Comparison of ENCODE assay signal across 1 cellular context in the genomic region with DNA sequence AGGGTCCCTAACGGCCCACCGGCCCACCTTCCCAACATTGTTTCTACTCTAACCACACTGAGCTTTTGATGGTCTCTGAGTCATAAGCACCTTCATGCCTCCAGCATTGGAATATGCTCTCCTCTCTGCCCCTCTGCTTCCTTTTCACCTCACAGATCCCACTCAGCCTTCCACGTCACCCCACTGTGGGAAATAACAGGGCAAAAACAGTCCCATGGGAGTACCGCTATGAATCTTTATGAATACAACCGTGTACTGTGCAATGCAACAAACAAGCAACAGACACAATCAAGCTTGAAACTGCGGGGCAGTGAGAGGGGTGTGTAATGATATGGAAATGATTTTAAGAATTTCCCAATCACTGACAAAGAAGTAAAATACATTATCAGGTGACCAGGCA.
TF ChIP-seq lines count a peak whose summit lies in the region.

No MANE protein-coding gene starts in this region.

TF ChIP-seq in K562, 482 proteins besides CTCF, POLR2A, EP300 and RAD21:
- TF ChIP-seq ZNF384 (IDR thresholded peaks at IDR 0.05; ENCODE audit: low read depth, low read length) (no peak), ZBTB1 (CRISPR knock-in tag; IDR thresholded peaks at IDR 0.05; ENCODE audit: borderline replicate concordance, low read depth) (no peak), MYBL2 (IDR thresholded peaks at IDR 0.05; ENCODE audit: low read depth) (no peak), MYBL2 (CRISPR knock-in tag; IDR thresholded peaks at IDR 0.05; ENCODE audit: borderline replicate concordance) (no peak), HNRNPH1 (optimal IDR thresholded peaks at IDR 0.05; ENCODE audit: low read depth, low read length) (no peak), ZNF184 (CRISPR knock-in tag; IDR thresholded peaks at IDR 0.05) (no peak), FOXM1 (IDR thresholded peaks at IDR 0.05; ENCODE audit: low read depth) (no peak), FOXM1 (CRISPR knock-in tag; IDR thresholded peaks at IDR 0.05; ENCODE audit: low read depth) (no peak), PRMT5 (CRISPR knock-in tag; IDR thresholded peaks at IDR 0.05) (no peak), CAMTA2 (CRISPR knock-in tag; conservative IDR thresholded peaks at IDR 0.05) (no peak), ZNF57 (CRISPR knock-in tag; IDR thresholded peaks at IDR 0.05) (no peak)
- TF ChIP-seq, protein P1, sequence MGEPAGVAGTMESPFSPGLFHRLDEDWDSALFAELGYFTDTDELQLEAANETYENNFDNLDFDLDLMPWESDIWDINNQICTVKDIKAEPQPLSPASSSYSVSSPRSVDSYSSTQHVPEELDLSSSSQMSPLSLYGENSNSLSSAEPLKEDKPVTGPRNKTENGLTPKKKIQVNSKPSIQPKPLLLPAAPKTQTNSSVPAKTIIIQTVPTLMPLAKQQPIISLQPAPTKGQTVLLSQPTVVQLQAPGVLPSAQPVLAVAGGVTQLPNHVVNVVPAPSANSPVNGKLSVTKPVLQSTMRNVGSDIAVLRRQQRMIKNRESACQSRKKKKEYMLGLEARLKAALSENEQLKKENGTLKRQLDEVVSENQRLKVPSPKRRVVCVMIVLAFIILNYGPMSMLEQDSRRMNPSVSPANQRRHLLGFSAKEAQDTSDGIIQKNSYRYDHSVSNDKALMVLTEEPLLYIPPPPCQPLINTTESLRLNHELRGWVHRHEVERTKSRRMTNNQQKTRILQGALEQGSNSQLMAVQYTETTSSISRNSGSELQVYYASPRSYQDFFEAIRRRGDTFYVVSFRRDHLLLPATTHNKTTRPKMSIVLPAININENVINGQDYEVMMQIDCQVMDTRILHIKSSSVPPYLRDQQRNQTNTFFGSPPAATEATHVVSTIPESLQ (CRISPR knock-in tag; IDR thresholded peaks at IDR 0.05): no peak
- TF ChIP-seq, protein P2, sequence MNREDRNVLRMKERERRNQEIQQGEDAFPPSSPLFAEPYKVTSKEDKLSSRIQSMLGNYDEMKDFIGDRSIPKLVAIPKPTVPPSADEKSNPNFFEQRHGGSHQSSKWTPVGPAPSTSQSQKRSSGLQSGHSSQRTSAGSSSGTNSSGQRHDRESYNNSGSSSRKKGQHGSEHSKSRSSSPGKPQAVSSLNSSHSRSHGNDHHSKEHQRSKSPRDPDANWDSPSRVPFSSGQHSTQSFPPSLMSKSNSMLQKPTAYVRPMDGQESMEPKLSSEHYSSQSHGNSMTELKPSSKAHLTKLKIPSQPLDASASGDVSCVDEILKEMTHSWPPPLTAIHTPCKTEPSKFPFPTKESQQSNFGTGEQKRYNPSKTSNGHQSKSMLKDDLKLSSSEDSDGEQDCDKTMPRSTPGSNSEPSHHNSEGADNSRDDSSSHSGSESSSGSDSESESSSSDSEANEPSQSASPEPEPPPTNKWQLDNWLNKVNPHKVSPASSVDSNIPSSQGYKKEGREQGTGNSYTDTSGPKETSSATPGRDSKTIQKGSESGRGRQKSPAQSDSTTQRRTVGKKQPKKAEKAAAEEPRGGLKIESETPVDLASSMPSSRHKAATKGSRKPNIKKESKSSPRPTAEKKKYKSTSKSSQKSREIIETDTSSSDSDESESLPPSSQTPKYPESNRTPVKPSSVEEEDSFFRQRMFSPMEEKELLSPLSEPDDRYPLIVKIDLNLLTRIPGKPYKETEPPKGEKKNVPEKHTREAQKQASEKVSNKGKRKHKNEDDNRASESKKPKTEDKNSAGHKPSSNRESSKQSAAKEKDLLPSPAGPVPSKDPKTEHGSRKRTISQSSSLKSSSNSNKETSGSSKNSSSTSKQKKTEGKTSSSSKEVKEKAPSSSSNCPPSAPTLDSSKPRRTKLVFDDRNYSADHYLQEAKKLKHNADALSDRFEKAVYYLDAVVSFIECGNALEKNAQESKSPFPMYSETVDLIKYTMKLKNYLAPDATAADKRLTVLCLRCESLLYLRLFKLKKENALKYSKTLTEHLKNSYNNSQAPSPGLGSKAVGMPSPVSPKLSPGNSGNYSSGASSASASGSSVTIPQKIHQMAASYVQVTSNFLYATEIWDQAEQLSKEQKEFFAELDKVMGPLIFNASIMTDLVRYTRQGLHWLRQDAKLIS (CRISPR knock-in tag; IDR thresholded peaks at IDR 0.05): no peak
- TF ChIP-seq, protein P3, sequence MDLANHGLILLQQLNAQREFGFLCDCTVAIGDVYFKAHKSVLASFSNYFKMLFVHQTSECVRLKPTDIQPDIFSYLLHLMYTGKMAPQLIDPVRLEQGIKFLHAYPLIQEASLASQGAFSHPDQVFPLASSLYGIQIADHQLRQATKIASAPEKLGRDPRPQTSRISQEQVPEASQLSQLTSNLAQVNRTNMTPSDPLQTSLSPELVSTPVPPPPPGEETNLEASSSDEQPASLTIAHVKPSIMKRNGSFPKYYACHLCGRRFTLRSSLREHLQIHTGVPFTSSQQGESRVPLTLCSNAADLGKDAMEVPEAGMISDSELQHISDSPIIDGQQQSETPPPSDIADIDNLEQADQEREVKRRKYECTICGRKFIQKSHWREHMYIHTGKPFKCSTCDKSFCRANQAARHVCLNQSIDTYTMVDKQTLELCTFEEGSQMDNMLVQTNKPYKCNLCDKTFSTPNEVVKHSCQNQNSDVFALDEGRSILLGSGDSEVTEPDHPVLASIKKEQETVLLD (IDR thresholded peaks at IDR 0.05): no peak
- TF ChIP-seq, protein P4, sequence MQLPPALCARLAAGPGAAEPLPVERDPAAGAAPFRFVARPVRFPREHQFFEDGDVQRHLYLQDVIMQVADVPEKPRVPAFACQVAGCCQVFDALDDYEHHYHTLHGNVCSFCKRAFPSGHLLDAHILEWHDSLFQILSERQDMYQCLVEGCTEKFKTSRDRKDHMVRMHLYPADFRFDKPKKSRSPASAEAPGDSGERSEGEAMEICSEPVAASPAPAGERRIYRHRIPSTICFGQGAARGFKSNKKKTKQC (CRISPR knock-in tag; IDR thresholded peaks at IDR 0.05): no peak
